ENCODE assay signal across 8 cellular contexts in genomic region chr2:157327621-157328102, GRCh38. TPM values are rescaled to one million over a fixed set of nuclear protein-coding genes. Genes with fewer than 3 reads are reported as not detected.
DNase-seq lines count a peak whose midpoint lies in the region; TF ChIP-seq lines count a peak whose summit lies in the region.

No MANE protein-coding gene starts in this region.

- H3K9ac ChIP-seq in SK-N-MC (ENCODE audit: insufficient read length) = no peak overlapping the region

- H3K9me3 Mint-ChIP-seq in activated naive CD4-positive, alpha-beta T cell treated with anti-CD3 and anti-CD28 coated beads, Interleukin-2, amount 50 U/mL, for 24 hours = peaks cover 4% of the 10 kb centered on the region
- no peaks in the 10 kb centered on the region for H3K9me3 Mint-ChIP-seq in progenitor cell of endocrine pancreas (ENCODE audit: low read depth)

- H3K9me3 ChIP-seq in SK-N-MC (ENCODE audit: low read depth, low read length) = no peaks in the 10 kb centered on the region
- no peaks in the 10 kb centered on the region for H3K9me3 ChIP-seq in uterus

- H3K36me3 ChIP-seq in H7 (replicated peaks; ENCODE audit: control insufficient read depth, insufficient read depth, low read length) (no peaks in the 10 kb centered on the region), SK-N-MC (ENCODE audit: insufficient read depth, low read length) (no peaks in the 10 kb centered on the region), uterus (no peaks in the 10 kb centered on the region)

- no peaks in the 10 kb centered on the region for H3K4me1 ChIP-seq in uterus

- TF ChIP-seq CTCF in GM10248 (IDR thresholded peaks at IDR 0.05; ENCODE audit: control extremely low read depth, extremely low read depth, low read depth, missing control alignments) (peak; percentile 93), progenitor cell of endocrine pancreas (IDR thresholded peaks at IDR 0.05; ENCODE audit: unreplicated experiment) (peak; percentile 88), uterus (IDR thresholded peaks at IDR 0.05) (peak; percentile 46 to 68 (median 58))

- peak overlapping the region; percentile 90 for H3K27ac Mint-ChIP-seq in activated naive CD4-positive, alpha-beta T cell treated with anti-CD3 and anti-CD28 coated beads, Interleukin-2, amount 50 U/mL, for 24 hours
- no peak overlapping the region for H3K27ac Mint-ChIP-seq in progenitor cell of endocrine pancreas

- peaks cover 11% of the 10 kb centered on the region for H3K36me3 Mint-ChIP-seq in activated naive CD4-positive, alpha-beta T cell treated with anti-CD3 and anti-CD28 coated beads, Interleukin-2, amount 50 U/mL, for 24 hours
- H3K36me3 Mint-ChIP-seq in progenitor cell of endocrine pancreas (ENCODE audit: insufficient read depth) = no peaks in the 10 kb centered on the region

- no peak for TF ChIP-seq POLR2A in uterus (IDR thresholded peaks at IDR 0.05)

- CTCF ChIA-PET in GM10248 (lab: Yijun Ruan, JAX) = interaction anchor here (0.6 to 16.8 kb wide), 55 partner anchors 10 to 697 kb away, joined by 3 to 258 read pairs (median 6); partner anchors contain the start of gene CYTIP

- H3K27me3 Mint-ChIP-seq in activated naive CD4-positive, alpha-beta T cell treated with anti-CD3 and anti-CD28 coated beads, Interleukin-2, amount 50 U/mL, for 24 hours = no peaks in the 10 kb centered on the region
- no peaks in the 10 kb centered on the region for H3K27me3 Mint-ChIP-seq in progenitor cell of endocrine pancreas

- peaks cover 54% of the 10 kb centered on the region for H3K4me1 Mint-ChIP-seq in activated naive CD4-positive, alpha-beta T cell treated with anti-CD3 and anti-CD28 coated beads, Interleukin-2, amount 50 U/mL, for 24 hours
- H3K4me1 Mint-ChIP-seq in progenitor cell of endocrine pancreas (ENCODE audit: low read depth) = peaks cover 3% of the 10 kb centered on the region

- DNase-seq in GM10248 (ENCODE audit: extremely low spot score) = peak; percentile 79
- peak; percentile 65 for DNase-seq in H7
- DNase-seq in LoVo (ENCODE audit: low spot score) = peak; percentile 72
- peak; percentile 47 for DNase-seq in SK-N-MC (ENCODE audit: low read depth, low spot score)
- DNase-seq in head of caudate nucleus = peak; percentile 67 to 97 (median 92)
- peak; percentile 58 for DNase-seq in progenitor cell of endocrine pancreas (ENCODE audit: low spot score, unreplicated experiment)
- DNase-seq in uterus = peak; percentile 53 to 55

- H3K27me3 ChIP-seq in H7 (ENCODE audit: control insufficient read depth, insufficient read depth, low read length) (no peaks in the 10 kb centered on the region), uterus (no peaks in the 10 kb centered on the region)

- peak overlapping the region; percentile 68 for H3K4me3 Mint-ChIP-seq in activated naive CD4-positive, alpha-beta T cell treated with anti-CD3 and anti-CD28 coated beads, Interleukin-2, amount 50 U/mL, for 24 hours
- no peak overlapping the region for H3K4me3 Mint-ChIP-seq in progenitor cell of endocrine pancreas (ENCODE audit: low read depth)

- POLR2A ChIA-PET in GM10248 (lab: Yijun Ruan, JAX) = no interaction called here

- no peak overlapping the region for H3K4me3 ChIP-seq in H7 (ENCODE audit: insufficient read depth, low read depth, low read length)
- no peak overlapping the region for H3K4me3 ChIP-seq in SK-N-MC
- H3K4me3 ChIP-seq in uterus = no peak overlapping the region

- intact Hi-C loops in head of caudate nucleus (cut with DNase I) (loop anchor here (10.0 kb wide), 1 partner anchor 267 kb away; no protein-coding TSS in a partner anchor), uterus (cut with DNase I; ENCODE audit: low total_unique reads) (no loop called here)

- H3K27ac ChIP-seq in SK-N-MC (no peak overlapping the region), uterus (no peak overlapping the region)

RNA-seq across cellular contexts. Expression of gene ERMN, which starts 2.0 kb away (rescaled TPM):
- 0.04 and 0.31 TPM in 2 replicates for total RNA-seq in H7 (2014; rRNA removed; shearing (Covaris generic))
- 0.22 TPM in 1 of 2 replicates, not detected in the other for total RNA-seq in progenitor cell of endocrine pancreas
- total RNA-seq in uterus = under 1 TPM in 1 of 4 donors, not detected in 3; 0.12 TPM
